Comparison of ENCODE assay signal across 1 cellular context in the genomic region with DNA sequence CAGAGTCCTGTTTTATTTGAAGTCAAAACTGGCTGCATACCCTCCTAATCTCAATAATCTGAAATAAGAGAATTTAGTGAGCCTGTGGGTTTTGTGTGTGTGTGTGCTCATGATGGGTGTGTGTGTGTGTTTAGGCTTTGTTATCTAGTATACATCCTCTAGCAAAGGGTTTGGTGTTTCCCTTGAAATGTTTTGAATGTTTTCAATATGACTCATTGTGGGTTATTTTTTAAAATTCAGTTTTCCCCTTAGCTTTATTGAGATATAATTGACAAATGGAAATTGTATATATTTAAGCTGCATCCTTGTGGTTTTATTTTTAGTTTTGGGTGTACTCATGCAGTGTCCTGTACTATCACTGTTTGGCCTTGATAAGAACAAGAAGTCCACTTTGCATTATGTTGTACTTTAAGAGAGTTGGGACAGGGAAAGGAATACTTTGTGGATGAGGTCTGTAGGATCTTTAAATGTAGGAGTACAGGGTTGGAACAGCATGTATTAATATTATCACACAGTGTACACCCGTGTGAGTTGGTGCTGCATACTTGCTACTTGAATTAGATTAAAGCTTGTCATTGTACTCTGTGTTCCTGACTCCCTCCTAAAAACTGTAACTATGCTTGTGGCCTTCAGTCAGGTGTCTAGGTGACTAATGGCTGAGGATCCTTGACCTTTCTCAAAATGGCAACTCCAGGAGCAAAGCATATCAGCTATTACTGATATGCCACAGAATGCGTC.
TF ChIP-seq lines count a peak whose summit lies in the region.

No MANE protein-coding gene starts in this region.

TF ChIP-seq in K562, 482 proteins besides CTCF, POLR2A, EP300 and RAD21 (continued from another document and continues in another):
- TF ChIP-seq CBX3 (IDR thresholded peaks at IDR 0.05; ENCODE audit: borderline replicate concordance in 1 of 2, low read length in 2 of 2), result no peak
- TF ChIP-seq, protein P1, sequence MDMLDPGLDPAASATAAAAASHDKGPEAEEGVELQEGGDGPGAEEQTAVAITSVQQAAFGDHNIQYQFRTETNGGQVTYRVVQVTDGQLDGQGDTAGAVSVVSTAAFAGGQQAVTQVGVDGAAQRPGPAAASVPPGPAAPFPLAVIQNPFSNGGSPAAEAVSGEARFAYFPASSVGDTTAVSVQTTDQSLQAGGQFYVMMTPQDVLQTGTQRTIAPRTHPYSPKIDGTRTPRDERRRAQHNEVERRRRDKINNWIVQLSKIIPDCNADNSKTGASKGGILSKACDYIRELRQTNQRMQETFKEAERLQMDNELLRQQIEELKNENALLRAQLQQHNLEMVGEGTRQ (CRISPR knock-in tag; IDR thresholded peaks at IDR 0.05), result no peak
- TF ChIP-seq CUX1 (CRISPR knock-in tag; IDR thresholded peaks at IDR 0.05), result no peak
- no peak; the same call in 1 of the 2 replicates for TF ChIP-seq ADNP (tag; IDR thresholded peaks at IDR 0.05)
- no peak for TF ChIP-seq CREB1 (IDR thresholded peaks at IDR 0.05)
- TF ChIP-seq CREB1 (CRISPR knock-in tag; IDR thresholded peaks at IDR 0.05), result no peak
- no peak for TF ChIP-seq ZNF696 (CRISPR knock-in tag; conservative IDR thresholded peaks at IDR 0.05)
- no peak for TF ChIP-seq ATF1 (CRISPR knock-in tag; IDR thresholded peaks at IDR 0.05)
- TF ChIP-seq ATF1 (tag; IDR thresholded peaks at IDR 0.05), result no peak
- TF ChIP-seq SMAD1 (IDR thresholded peaks at IDR 0.05; ENCODE audit: low read depth, low read length, partially characterized antibody), result no peak
- TF ChIP-seq CBFB (CRISPR knock-in tag; IDR thresholded peaks at IDR 0.05), result no peak
- TF ChIP-seq ETV1 (tag; conservative IDR thresholded peaks at IDR 0.05; ENCODE audit: low read depth), result no peak
- no peak for TF ChIP-seq RFX7 (CRISPR knock-in tag; IDR thresholded peaks at IDR 0.05)
- TF ChIP-seq ARNT (IDR thresholded peaks at IDR 0.05), result 0 out of 4 replicates have a peak, but pooled peaks of 1 of the 2 experiments have one; percentile 43
- TF ChIP-seq IFI16 (CRISPR knock-in tag; IDR thresholded peaks at IDR 0.05), result no peak
- TF ChIP-seq ZNF212 (CRISPR knock-in tag; IDR thresholded peaks at IDR 0.05), result no peak
- no peak for TF ChIP-seq ZNF57 (CRISPR knock-in tag; IDR thresholded peaks at IDR 0.05)
- no peak for TF ChIP-seq ZBTB1 (CRISPR knock-in tag; IDR thresholded peaks at IDR 0.05; ENCODE audit: borderline replicate concordance, low read depth)
- peak; percentile 45; the same call in 1 of the 2 replicates for TF ChIP-seq SP1 (CRISPR knock-in tag; IDR thresholded peaks at IDR 0.05)
- peak; percentile 21; the same call in 1 of the 2 replicates for TF ChIP-seq EP400 (IDR thresholded peaks at IDR 0.05)
- TF ChIP-seq GTF2E2 (tag; IDR thresholded peaks at IDR 0.05), result no peak
- TF ChIP-seq NR2F6 (CRISPR knock-in tag; IDR thresholded peaks at IDR 0.05), result no peak
- TF ChIP-seq ESRRB (CRISPR knock-in tag; IDR thresholded peaks at IDR 0.05; ENCODE audit: borderline replicate concordance), result no peak
- no peak for TF ChIP-seq COPS2 (conservative IDR thresholded peaks at IDR 0.05)
- peak; percentile 69 for TF ChIP-seq MEIS2 (IDR thresholded peaks at IDR 0.05; ENCODE audit: partially characterized antibody)
- no peak for TF ChIP-seq RNF219 (CRISPR knock-in tag; IDR thresholded peaks at IDR 0.05)
- no peak for TF ChIP-seq ZBTB26 (CRISPR knock-in tag; IDR thresholded peaks at IDR 0.05)
- TF ChIP-seq HNRNPH1 (optimal IDR thresholded peaks at IDR 0.05; ENCODE audit: low read depth, low read length), result no peak
- TF ChIP-seq MXD1 (CRISPR knock-in tag; IDR thresholded peaks at IDR 0.05; ENCODE audit: borderline replicate concordance, poor library complexity, severe bottlenecking), result no peak
- no peak for TF ChIP-seq PRDM10 (IDR thresholded peaks at IDR 0.05; ENCODE audit: partially characterized antibody)
- TF ChIP-seq XRCC3 (IDR thresholded peaks at IDR 0.05), result no peak
- TF ChIP-seq JUN (IDR thresholded peaks at IDR 0.05; ENCODE audit: borderline replicate concordance, low read depth, low read length), result 0 out of 2 replicates have a peak, but pooled peaks have one; percentile 43
- no peak for TF ChIP-seq JUN (CRISPR knock-in tag; IDR thresholded peaks at IDR 0.05; ENCODE audit: borderline replicate concordance)
- no peak for TF ChIP-seq MAFG (tag; conservative IDR thresholded peaks at IDR 0.05)
- no peak for TF ChIP-seq BRD4 (IDR thresholded peaks at IDR 0.05)
- TF ChIP-seq, protein P2, sequence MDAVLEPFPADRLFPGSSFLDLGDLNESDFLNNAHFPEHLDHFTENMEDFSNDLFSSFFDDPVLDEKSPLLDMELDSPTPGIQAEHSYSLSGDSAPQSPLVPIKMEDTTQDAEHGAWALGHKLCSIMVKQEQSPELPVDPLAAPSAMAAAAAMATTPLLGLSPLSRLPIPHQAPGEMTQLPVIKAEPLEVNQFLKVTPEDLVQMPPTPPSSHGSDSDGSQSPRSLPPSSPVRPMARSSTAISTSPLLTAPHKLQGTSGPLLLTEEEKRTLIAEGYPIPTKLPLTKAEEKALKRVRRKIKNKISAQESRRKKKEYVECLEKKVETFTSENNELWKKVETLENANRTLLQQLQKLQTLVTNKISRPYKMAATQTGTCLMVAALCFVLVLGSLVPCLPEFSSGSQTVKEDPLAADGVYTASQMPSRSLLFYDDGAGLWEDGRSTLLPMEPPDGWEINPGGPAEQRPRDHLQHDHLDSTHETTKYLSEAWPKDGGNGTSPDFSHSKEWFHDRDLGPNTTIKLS (IDR thresholded peaks at IDR 0.05; ENCODE audit: borderline replicate concordance, low read depth), result no peak
- no peak for TF ChIP-seq CREBBP (IDR thresholded peaks at IDR 0.05; ENCODE audit: low read depth, low read length)
- TF ChIP-seq FIP1L1 (IDR thresholded peaks at IDR 0.05; ENCODE audit: low read depth, low read length, poor library complexity, severe bottlenecking), result no peak
- TF ChIP-seq ID3 (CRISPR knock-in tag; IDR thresholded peaks at IDR 0.05), result no peak
- TF ChIP-seq ID3 (tag; IDR thresholded peaks at IDR 0.05), result 0 out of 2 replicates have a peak, but pooled peaks have one; percentile 36
- no peak for TF ChIP-seq XRCC5 (IDR thresholded peaks at IDR 0.05; ENCODE audit: low read depth, low read length)
- TF ChIP-seq NFE2L1 (tag; IDR thresholded peaks at IDR 0.05; ENCODE audit: borderline replicate concordance, low read depth), result no peak
